ENCODE assay signal across 19 cellular contexts in genomic region chr12:130249376-130249775, GRCh38.
"Had no signal": no experiment of that assay in that cellular context is flagged by ENCODE, and none has a peak within 500 bp of the region (broad histone marks: within the 10 kb centered on the region; RNA-seq: fewer than 3 reads in every experiment).

No MANE protein-coding gene starts in this region.

- H3K4me1 ChIP-seq: esophagus muscularis mucosa, tibial artery had no signal

- H3K36me3 ChIP-seq: esophagus muscularis mucosa, tibial artery had no signal

- H3K79me2 ChIP-seq: hepatocyte had no signal

- H2AFZ ChIP-seq: hepatocyte had no signal

- H3K4me1 Mint-ChIP-seq: activated naive CD8-positive, alpha-beta T cell treated with anti-CD3 and anti-CD28 coated beads for 36 hours; central memory CD8-positive, alpha-beta T cell; memory B cell had no signal

- FAIRE-seq: urothelium cell line had no signal

- DNase-seq: activated CD4-positive, alpha-beta T cell treated with anti-CD3 and anti-CD28 coated beads, Interleukin-2, amount 50 U/mL, for 1 hour; activated CD4-positive, CD25-positive, alpha-beta regulatory T cell; activated CD8-positive, alpha-beta memory T cell treated with anti-CD3 and anti-CD28 coated beads for 24 hours; activated naive CD8-positive, alpha-beta T cell treated with anti-CD3 and anti-CD28 coated beads for 36 hours; left ventricle myocardium superior; naive thymus-derived CD8-positive, alpha-beta T cell; posterior cingulate gyrus; retina; stimulated activated CD4-positive, alpha-beta T cell treated with anti-CD3 and anti-CD28 coated beads, Interleukin-12 subunit alpha, Interleukin-12 subunit beta, amount 100 ng/mL, for 4 hours; stimulated activated CD4-positive, alpha-beta T cell treated with anti-CD3 and anti-CD28 coated beads, Interleukin-2, amount 100 ng/mL, for 24 hours; tibial artery had no signal

- H3K27ac ChIP-seq: coronary artery, esophagus muscularis mucosa, hepatocyte, tibial artery had no signal

- ATAC-seq: left ventricle myocardium superior; naive thymus-derived CD8-positive, alpha-beta T cell had no signal

- H3K9me3 Mint-ChIP-seq: activated naive CD8-positive, alpha-beta T cell treated with anti-CD3 and anti-CD28 coated beads for 36 hours; activated T-helper 1 cell treated with anti-CD3 and anti-CD28 coated beads, Interleukin-12 subunit alpha, Interleukin-12 subunit beta, Interleukin-2, Interleukin-4 antibody, amounts not matched to agents 30 ng/mL and 10 ng/mL and 1 ng/mL, durations not matched to agents 14 hours and 24 hours and 36 hours had no signal

- H3K27me3 ChIP-seq: hepatocyte, tibial artery had no signal

- H3K27me3 Mint-ChIP-seq: activated naive CD8-positive, alpha-beta T cell treated with anti-CD3 and anti-CD28 coated beads for 36 hours; central memory CD8-positive, alpha-beta T cell had no signal

- H3K4me2 ChIP-seq: hepatocyte had no signal

- H3K27ac Mint-ChIP-seq: activated naive CD8-positive, alpha-beta T cell treated with anti-CD3 and anti-CD28 coated beads for 36 hours; activated T-helper 1 cell treated with anti-CD3 and anti-CD28 coated beads, Interleukin-12 subunit alpha, Interleukin-12 subunit beta, Interleukin-2, Interleukin-4 antibody, amounts not matched to agents 30 ng/mL and 10 ng/mL and 1 ng/mL, durations not matched to agents 14 hours and 24 hours and 36 hours; brain; memory B cell; naive thymus-derived CD8-positive, alpha-beta T cell had no signal

- H3K4me3 ChIP-seq: coronary artery, esophagus muscularis mucosa, hepatocyte, tibial artery had no signal

- H3K4me3 Mint-ChIP-seq: activated naive CD8-positive, alpha-beta T cell treated with anti-CD3 and anti-CD28 coated beads for 36 hours; activated T-helper 1 cell treated with anti-CD3 and anti-CD28 coated beads, Interleukin-12 subunit alpha, Interleukin-12 subunit beta, Interleukin-2, Interleukin-4 antibody, amounts not matched to agents 30 ng/mL and 10 ng/mL and 1 ng/mL, durations not matched to agents 14 hours and 24 hours and 36 hours; brain; central memory CD8-positive, alpha-beta T cell; memory B cell; naive thymus-derived CD8-positive, alpha-beta T cell had no signal

- H3K9me3 ChIP-seq: esophagus muscularis mucosa, tibial artery had no signal

- H3K36me3 Mint-ChIP-seq: activated naive CD8-positive, alpha-beta T cell treated with anti-CD3 and anti-CD28 coated beads for 36 hours; brain; memory B cell; naive thymus-derived CD8-positive, alpha-beta T cell had no signal
